Comparison of ENCODE assay signal across 2 cellular contexts in the genomic region with DNA sequence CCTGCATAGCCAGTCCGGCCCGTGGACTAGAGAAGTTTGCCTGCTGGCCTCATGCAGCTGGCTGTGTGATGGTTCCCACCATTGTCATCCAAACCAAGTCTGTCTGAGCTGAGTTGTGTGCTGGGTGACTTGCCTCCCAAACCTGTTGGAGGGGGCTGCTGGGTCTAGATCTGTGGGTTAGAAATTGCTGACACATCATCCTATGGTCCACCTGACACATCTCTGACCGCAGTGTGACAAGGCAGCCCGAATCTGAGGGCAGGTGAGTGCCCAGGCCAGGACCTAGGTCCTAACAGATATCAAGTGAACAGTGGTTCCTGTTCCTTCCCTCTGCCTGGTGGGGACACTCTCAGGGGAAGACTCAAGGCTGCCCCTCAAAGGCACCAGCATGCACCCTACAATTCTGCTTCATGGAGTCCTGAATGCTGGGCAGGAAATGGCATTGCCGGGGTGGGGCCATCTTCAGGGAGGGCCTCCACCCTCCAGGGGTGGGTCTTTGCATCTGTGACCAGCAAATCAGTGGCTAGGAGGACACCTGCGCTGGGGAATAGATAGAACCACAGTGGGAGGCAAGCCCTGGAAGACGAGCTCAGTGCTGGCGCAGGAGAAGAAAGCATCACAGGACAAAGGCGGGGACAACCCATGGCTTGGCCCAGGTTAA.
A peak's percentile ranks its signal among the peaks of the same experiment; 100 is the strongest.
TF ChIP-seq lines count a peak whose summit lies in the region.

No MANE protein-coding gene starts in this region.

TF ChIP-seq in K562, 482 proteins besides CTCF, POLR2A, EP300 and RAD21 (continued from another document):
- TF ChIP-seq BDP1 (IDR thresholded peaks at IDR 0.05; ENCODE audit: insufficient read depth, insufficient read length), result no peak
- TF ChIP-seq, protein P1, sequence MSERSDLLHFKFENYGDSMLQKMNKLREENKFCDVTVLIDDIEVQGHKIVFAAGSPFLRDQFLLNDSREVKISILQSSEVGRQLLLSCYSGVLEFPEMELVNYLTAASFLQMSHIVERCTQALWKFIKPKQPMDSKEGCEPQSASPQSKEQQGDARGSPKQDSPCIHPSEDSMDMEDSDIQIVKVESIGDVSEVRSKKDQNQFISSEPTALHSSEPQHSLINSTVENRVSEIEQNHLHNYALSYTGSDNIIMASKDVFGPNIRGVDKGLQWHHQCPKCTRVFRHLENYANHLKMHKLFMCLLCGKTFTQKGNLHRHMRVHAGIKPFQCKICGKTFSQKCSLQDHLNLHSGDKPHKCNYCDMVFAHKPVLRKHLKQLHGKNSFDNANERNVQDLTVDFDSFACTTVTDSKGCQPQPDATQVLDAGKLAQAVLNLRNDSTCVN (CRISPR knock-in tag; IDR thresholded peaks at IDR 0.05), result no peak
- TF ChIP-seq ASH1L (IDR thresholded peaks at IDR 0.05; ENCODE audit: borderline replicate concordance, low read depth, partially characterized antibody), result no peak
- TF ChIP-seq ZNF134 (CRISPR knock-in tag; conservative IDR thresholded peaks at IDR 0.05), result no peak
- peak; percentile 91 for TF ChIP-seq ZNF316 (IDR thresholded peaks at IDR 0.05)
- no peak for TF ChIP-seq ZNF140 (CRISPR knock-in tag; IDR thresholded peaks at IDR 0.05)
- TF ChIP-seq YY1 (IDR thresholded peaks at IDR 0.05; ENCODE audit: borderline replicate concordance in 1 of 3, control insufficient read depth in 1 of 3, extremely low read depth in 1 of 3, insufficient read depth in 3 of 3, insufficient read length in 1 of 3, insufficient replicate concordance in 2 of 3, low read depth in 1 of 3, low read length in 2 of 3), result no peak
- TF ChIP-seq, protein P2, sequence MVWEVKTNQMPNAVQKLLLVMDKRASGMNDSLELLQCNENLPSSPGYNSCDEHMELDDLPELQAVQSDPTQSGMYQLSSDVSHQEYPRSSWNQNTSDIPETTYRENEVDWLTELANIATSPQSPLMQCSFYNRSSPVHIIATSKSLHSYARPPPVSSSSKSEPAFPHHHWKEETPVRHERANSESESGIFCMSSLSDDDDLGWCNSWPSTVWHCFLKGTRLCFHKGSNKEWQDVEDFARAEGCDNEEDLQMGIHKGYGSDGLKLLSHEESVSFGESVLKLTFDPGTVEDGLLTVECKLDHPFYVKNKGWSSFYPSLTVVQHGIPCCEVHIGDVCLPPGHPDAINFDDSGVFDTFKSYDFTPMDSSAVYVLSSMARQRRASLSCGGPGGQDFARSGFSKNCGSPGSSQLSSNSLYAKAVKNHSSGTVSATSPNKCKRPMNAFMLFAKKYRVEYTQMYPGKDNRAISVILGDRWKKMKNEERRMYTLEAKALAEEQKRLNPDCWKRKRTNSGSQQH (CRISPR knock-in tag; IDR thresholded peaks at IDR 0.05), result no peak
- TF ChIP-seq ETV6 (IDR thresholded peaks at IDR 0.05; ENCODE audit: borderline replicate concordance in 1 of 2, low read depth in 2 of 2, low read length in 1 of 2), result no peak
- TF ChIP-seq ETV6 (CRISPR knock-in tag; IDR thresholded peaks at IDR 0.05; ENCODE audit: borderline replicate concordance), result no peak
- TF ChIP-seq, protein P3, sequence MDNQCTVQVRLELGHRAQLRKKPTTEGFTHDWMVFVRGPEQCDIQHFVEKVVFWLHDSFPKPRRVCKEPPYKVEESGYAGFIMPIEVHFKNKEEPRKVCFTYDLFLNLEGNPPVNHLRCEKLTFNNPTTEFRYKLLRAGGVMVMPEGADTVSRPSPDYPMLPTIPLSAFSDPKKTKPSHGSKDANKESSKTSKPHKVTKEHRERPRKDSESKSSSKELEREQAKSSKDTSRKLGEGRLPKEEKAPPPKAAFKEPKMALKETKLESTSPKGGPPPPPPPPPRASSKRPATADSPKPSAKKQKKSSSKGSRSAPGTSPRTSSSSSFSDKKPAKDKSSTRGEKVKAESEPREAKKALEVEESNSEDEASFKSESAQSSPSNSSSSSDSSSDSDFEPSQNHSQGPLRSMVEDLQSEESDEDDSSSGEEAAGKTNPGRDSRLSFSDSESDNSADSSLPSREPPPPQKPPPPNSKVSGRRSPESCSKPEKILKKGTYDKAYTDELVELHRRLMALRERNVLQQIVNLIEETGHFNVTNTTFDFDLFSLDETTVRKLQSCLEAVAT (IDR thresholded peaks at IDR 0.05), result no peak
- no peak for TF ChIP-seq HNRNPLL (IDR thresholded peaks at IDR 0.05; ENCODE audit: low read depth, low read length, poor library complexity, severe bottlenecking)
- no peak for TF ChIP-seq SOX6 (IDR thresholded peaks at IDR 0.05)
- TF ChIP-seq MAFK (IDR thresholded peaks at IDR 0.05; ENCODE audit: low read length), result peak; percentile 75

TF ChIP-seq in SK-N-SH treated with all-trans-retinoic acid at 6 μM for 48 hours, 23 proteins besides CTCF, POLR2A, EP300 and RAD21 (continued from another document):
- TF ChIP-seq, protein P4, sequence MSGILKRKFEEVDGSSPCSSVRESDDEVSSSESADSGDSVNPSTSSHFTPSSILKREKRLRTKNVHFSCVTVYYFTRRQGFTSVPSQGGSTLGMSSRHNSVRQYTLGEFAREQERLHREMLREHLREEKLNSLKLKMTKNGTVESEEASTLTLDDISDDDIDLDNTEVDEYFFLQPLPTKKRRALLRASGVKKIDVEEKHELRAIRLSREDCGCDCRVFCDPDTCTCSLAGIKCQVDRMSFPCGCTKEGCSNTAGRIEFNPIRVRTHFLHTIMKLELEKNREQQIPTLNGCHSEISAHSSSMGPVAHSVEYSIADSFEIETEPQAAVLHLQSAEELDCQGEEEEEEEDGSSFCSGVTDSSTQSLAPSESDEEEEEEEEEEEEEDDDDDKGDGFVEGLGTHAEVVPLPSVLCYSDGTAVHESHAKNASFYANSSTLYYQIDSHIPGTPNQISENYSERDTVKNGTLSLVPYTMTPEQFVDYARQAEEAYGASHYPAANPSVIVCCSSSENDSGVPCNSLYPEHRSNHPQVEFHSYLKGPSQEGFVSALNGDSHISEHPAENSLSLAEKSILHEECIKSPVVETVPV (CRISPR knock-in tag; IDR thresholded peaks at IDR 0.05), result no peak
- TF ChIP-seq, protein P5, sequence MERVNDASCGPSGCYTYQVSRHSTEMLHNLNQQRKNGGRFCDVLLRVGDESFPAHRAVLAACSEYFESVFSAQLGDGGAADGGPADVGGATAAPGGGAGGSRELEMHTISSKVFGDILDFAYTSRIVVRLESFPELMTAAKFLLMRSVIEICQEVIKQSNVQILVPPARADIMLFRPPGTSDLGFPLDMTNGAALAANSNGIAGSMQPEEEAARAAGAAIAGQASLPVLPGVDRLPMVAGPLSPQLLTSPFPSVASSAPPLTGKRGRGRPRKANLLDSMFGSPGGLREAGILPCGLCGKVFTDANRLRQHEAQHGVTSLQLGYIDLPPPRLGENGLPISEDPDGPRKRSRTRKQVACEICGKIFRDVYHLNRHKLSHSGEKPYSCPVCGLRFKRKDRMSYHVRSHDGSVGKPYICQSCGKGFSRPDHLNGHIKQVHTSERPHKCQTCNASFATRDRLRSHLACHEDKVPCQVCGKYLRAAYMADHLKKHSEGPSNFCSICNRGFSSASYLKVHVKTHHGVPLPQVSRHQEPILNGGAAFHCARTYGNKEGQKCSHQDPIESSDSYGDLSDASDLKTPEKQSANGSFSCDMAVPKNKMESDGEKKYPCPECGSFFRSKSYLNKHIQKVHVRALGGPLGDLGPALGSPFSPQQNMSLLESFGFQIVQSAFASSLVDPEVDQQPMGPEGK (CRISPR knock-in tag; IDR thresholded peaks at IDR 0.05; ENCODE audit: borderline replicate concordance), result no peak
- TF ChIP-seq CSDC2 (CRISPR knock-in tag; IDR thresholded peaks at IDR 0.05), result no peak
- no peak for TF ChIP-seq TOX (CRISPR knock-in tag; IDR thresholded peaks at IDR 0.05; ENCODE audit: borderline replicate concordance)
- TF ChIP-seq ESRRG (CRISPR knock-in tag; IDR thresholded peaks at IDR 0.05), result no peak
- no peak for TF ChIP-seq RARB (CRISPR knock-in tag; IDR thresholded peaks at IDR 0.05)
- no peak for TF ChIP-seq PPARA (CRISPR knock-in tag; IDR thresholded peaks at IDR 0.05; ENCODE audit: borderline replicate concordance)
- no peak for TF ChIP-seq TCF4 (CRISPR knock-in tag; IDR thresholded peaks at IDR 0.05; ENCODE audit: borderline replicate concordance)
- TF ChIP-seq ISL1 (CRISPR knock-in tag; IDR thresholded peaks at IDR 0.05), result no peak
- TF ChIP-seq, protein P6, sequence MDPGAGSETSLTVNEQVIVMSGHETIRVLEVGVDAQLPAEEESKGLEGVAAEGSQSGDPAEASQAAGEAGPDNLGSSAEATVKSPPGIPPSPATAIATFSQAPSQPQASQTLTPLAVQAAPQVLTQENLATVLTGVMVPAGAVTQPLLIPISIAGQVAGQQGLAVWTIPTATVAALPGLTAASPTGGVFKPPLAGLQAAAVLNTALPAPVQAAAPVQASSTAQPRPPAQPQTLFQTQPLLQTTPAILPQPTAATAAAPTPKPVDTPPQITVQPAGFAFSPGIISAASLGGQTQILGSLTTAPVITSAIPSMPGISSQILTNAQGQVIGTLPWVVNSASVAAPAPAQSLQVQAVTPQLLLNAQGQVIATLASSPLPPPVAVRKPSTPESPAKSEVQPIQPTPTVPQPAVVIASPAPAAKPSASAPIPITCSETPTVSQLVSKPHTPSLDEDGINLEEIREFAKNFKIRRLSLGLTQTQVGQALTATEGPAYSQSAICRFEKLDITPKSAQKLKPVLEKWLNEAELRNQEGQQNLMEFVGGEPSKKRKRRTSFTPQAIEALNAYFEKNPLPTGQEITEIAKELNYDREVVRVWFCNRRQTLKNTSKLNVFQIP (CRISPR knock-in tag; IDR thresholded peaks at IDR 0.05; ENCODE audit: borderline replicate concordance, low read depth), result no peak
- TF ChIP-seq ARNTL (CRISPR knock-in tag; IDR thresholded peaks at IDR 0.05; ENCODE audit: borderline replicate concordance, low read depth), result no peak
- TF ChIP-seq SNAI2 (CRISPR knock-in tag; IDR thresholded peaks at IDR 0.05), result no peak
TF ChIP-seq in SK-N-SH treated with all-trans-retinoic acid at 6 μM for 48 hours: peak in this region for 0.
